17 cellular contexts compared by ENCODE assay signal in the genomic region with DNA sequence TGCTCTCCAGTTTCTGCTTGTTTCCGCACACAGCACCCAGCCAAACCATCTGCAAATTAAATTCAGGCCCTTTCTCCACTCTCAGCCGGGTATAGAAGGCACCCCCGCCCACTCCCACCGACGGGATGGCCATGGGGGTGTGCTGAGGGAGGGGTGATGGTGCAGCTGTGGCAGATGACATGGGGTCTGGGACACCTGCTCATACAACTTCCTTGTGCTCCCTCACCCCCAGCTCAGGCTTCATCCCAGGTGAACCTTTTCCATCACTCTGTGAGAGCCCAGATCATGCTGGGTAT. TPM values are rescaled to one million over a fixed set of nuclear protein-coding genes. Genes with fewer than 3 reads are reported as not detected.
DNase-seq lines count a peak whose midpoint lies in the region; ATAC-seq and TF ChIP-seq lines count a peak whose summit lies in the region.
"Had no signal": no experiment of that assay in that cellular context is flagged by ENCODE, and none has a peak within 500 bp of the region (broad histone marks: within the 10 kb centered on the region; RNA-seq: fewer than 3 reads in every experiment).

No MANE protein-coding gene starts in this region.

- peaks cover 11% of the 10 kb centered on the region for H3K9me3 Mint-ChIP-seq in glutamatergic neuron (ENCODE audit: unreplicated experiment)
- H3K9me3 Mint-ChIP-seq: CD4-positive, CD25-positive, alpha-beta regulatory T cell; CD8-positive, alpha-beta memory T cell; HFFc6 had no signal

- intact Hi-C loops in Right ventricle myocardium inferior (cut with DNase I) (loop anchor here (5.0 kb wide), 1 partner anchor 49 kb away; no protein-coding TSS in a partner anchor), left ventricle myocardium inferior (cut with micrococcal nuclease) (no loop called here)

- peak; percentile 7 for ATAC-seq in Right ventricle myocardium inferior
- ATAC-seq: HCT116 had no signal

- H3K27ac ChIP-seq in left ventricle myocardium inferior (replicated peaks) (no peak overlapping the region), OCI-LY3 (ENCODE audit: low read length) (no peak overlapping the region)

- H3K9ac ChIP-seq in OCI-LY3 (ENCODE audit: low read length): no peak overlapping the region

- no peak for TF ChIP-seq CTCF in left ventricle myocardium inferior (IDR thresholded peaks at IDR 0.05; ENCODE audit: borderline replicate concordance)
- no peak for TF ChIP-seq CTCF in OCI-LY3 (IDR thresholded peaks at IDR 0.05; ENCODE audit: low read depth, low read length)
- no peak for TF ChIP-seq CTCF in glutamatergic neuron (IDR thresholded peaks at IDR 0.05; ENCODE audit: partially characterized antibody, unreplicated experiment)

- no peak overlapping the region for H3K4me3 ChIP-seq in left ventricle myocardium inferior
- H3K4me3 ChIP-seq in OCI-LY3 (ENCODE audit: low read length): no peak overlapping the region

- H3K27me3 ChIP-seq in left ventricle myocardium inferior (ENCODE audit: low read depth) (no peaks in the 10 kb centered on the region), OCI-LY3 (ENCODE audit: low read depth, low read length) (no peaks in the 10 kb centered on the region)
- H3K27me3 ChIP-seq: BE2C had no signal

- H3K9me3 ChIP-seq in left ventricle myocardium inferior (replicated peaks): no peaks in the 10 kb centered on the region
- H3K9me3 ChIP-seq in OCI-LY3 (ENCODE audit: insufficient read depth, low read length): no peaks in the 10 kb centered on the region
- H3K9me3 ChIP-seq: BE2C had no signal

- peak overlapping the region; percentile 24; the same call in 1 of the 2 replicates for H3K4me2 ChIP-seq in OCI-LY3 (ENCODE audit: low read length)

- H3K4me3 Mint-ChIP-seq in glutamatergic neuron (ENCODE audit: unreplicated experiment): peak overlapping the region; percentile 34
- H3K4me3 Mint-ChIP-seq: CD4-positive, CD25-positive, alpha-beta regulatory T cell; CD8-positive, alpha-beta memory T cell; HFFc6 had no signal

- H3K36me3 ChIP-seq in left ventricle myocardium inferior: no peaks in the 10 kb centered on the region
- H3K36me3 ChIP-seq in OCI-LY3 (replicated peaks; ENCODE audit: low read depth, low read length): no peaks in the 10 kb centered on the region
- H3K36me3 ChIP-seq: BE2C had no signal

- H3K79me2 ChIP-seq in OCI-LY3 (ENCODE audit: low read length): no peaks in the 10 kb centered on the region

- no peak overlapping the region for H2AFZ ChIP-seq in OCI-LY3 (ENCODE audit: low read depth, low read length)

- peaks cover 35% of the 10 kb centered on the region for H3K4me1 Mint-ChIP-seq in glutamatergic neuron (ENCODE audit: low read depth, unreplicated experiment)
- H3K4me1 Mint-ChIP-seq: CD4-positive, CD25-positive, alpha-beta regulatory T cell; CD8-positive, alpha-beta memory T cell had no signal

- peaks cover 2% of the 10 kb centered on the region for H3K27me3 Mint-ChIP-seq in glutamatergic neuron (ENCODE audit: unreplicated experiment)

- H4K20me1 ChIP-seq in OCI-LY3 (ENCODE audit: insufficient read depth, low read length): no peaks in the 10 kb centered on the region

- DNase-seq in Right ventricle myocardium inferior (ENCODE audit: missing footprints) (no peak), left ventricle myocardium inferior (no peak), glutamatergic neuron (no peak), dedifferentiated amniotic fluid mesenchymal stem cell (ENCODE audit: extremely low spot score) (no peak), NCI-H2107 (lab: John Stamatoyannopoulos, UW) (no peak), T-helper 2 cell (no peak)
- DNase-seq: ACHN; CD4-positive, CD25-positive, alpha-beta regulatory T cell; CD8-positive, alpha-beta memory T cell; COR-L47; GF-D8; GOT3; H7; HFFc6 had no signal

- no peaks in the 10 kb centered on the region for H3K36me3 Mint-ChIP-seq in glutamatergic neuron (ENCODE audit: unreplicated experiment)
- H3K36me3 Mint-ChIP-seq: CD4-positive, CD25-positive, alpha-beta regulatory T cell; CD8-positive, alpha-beta memory T cell had no signal

- H3K4me1 ChIP-seq in left ventricle myocardium inferior (peaks cover 59% of the 10 kb centered on the region), OCI-LY3 (ENCODE audit: low read length) (peaks cover 12% of the 10 kb centered on the region)

- H3K27ac Mint-ChIP-seq in glutamatergic neuron (ENCODE audit: unreplicated experiment): peak overlapping the region; percentile 83
- H3K27ac Mint-ChIP-seq: CD4-positive, CD25-positive, alpha-beta regulatory T cell; HFFc6 had no signal

RNA-seq across cellular contexts. Expression of gene ROCK2, which starts 52.2 kb away (rescaled TPM):
- total RNA-seq in Right ventricle myocardium inferior (34.4 TPM), left ventricle myocardium inferior (30.2 TPM), glutamatergic neuron (ENCODE audit: unreplicated experiment) (34.6 TPM)
